Comparison of ENCODE assay signal across 9 cellular contexts in genomic region chr2:113283704-113284284, GRCh38.
DNase-seq lines count a peak whose midpoint lies in the region; ATAC-seq and TF ChIP-seq lines count a peak whose summit lies in the region.
"Had no signal": no experiment of that assay in that cellular context is flagged by ENCODE, and none has a peak within 500 bp of the region (broad histone marks: within the 10 kb centered on the region; RNA-seq: fewer than 3 reads in every experiment).

No MANE protein-coding gene starts in this region.

- in situ Hi-C loops in brain microvascular endothelial cell (cut with HindIII; ENCODE audit: low pct_ligation_motif_present, low sequenced_read_pairs): no loop called here

- H3K4me3 ChIP-seq in brain microvascular endothelial cell (ENCODE audit: low read depth, low read length) (no peak overlapping the region), subcutaneous abdominal adipose tissue (ENCODE audit: low read depth in 1 of 5, low read length in 5 of 5) (no peak overlapping the region)

- H3K27ac ChIP-seq in brain microvascular endothelial cell (peak overlapping the region; percentile 80), subcutaneous abdominal adipose tissue (ENCODE audit: low read depth, low read length) (peak overlapping the region; percentile 35)

- ATAC-seq in HG02678 (IDR thresholded peaks at IDR 0.05; ENCODE audit: unreplicated experiment) (no peak), GM19455 (IDR thresholded peaks at IDR 0.05; ENCODE audit: unreplicated experiment) (no peak), HG02840 (IDR thresholded peaks at IDR 0.05; ENCODE audit: low FRiP score, unreplicated experiment) (no peak)

- H3K9me3 ChIP-seq in subcutaneous abdominal adipose tissue (ENCODE audit: control insufficient read depth in 5 of 5, low read length in 5 of 5): no peaks in the 10 kb centered on the region

- H3K27me3 ChIP-seq in brain microvascular endothelial cell (replicated peaks) (peaks cover 3% of the 10 kb centered on the region), subcutaneous abdominal adipose tissue (ENCODE audit: control insufficient read depth in 5 of 5, insufficient read depth in 4 of 5, low read length in 5 of 5) (peaks cover 0 to 5% (median 3%) of the 10 kb centered on the region in 5 donors)

- H3K9ac ChIP-seq in subcutaneous abdominal adipose tissue (ENCODE audit: low read length in 5 of 5): no peak overlapping the region

- H3K36me3 ChIP-seq in brain microvascular endothelial cell (replicated peaks) (no peaks in the 10 kb centered on the region), subcutaneous abdominal adipose tissue (ENCODE audit: control insufficient read depth in 5 of 5, insufficient read depth in 5 of 5, low read length in 5 of 5) (no peaks in the 10 kb centered on the region)

- DNase-seq in HPDE6-E6E7 (ENCODE audit: extremely low spot score) (peak; percentile 74), brain microvascular endothelial cell (peak; percentile 88), kidney tubule cell (ENCODE audit: low spot score) (peak; percentile 100), SHP77 (lab: John Stamatoyannopoulos, UW) (no peak)
- DNase-seq: activated naive CD8-positive, alpha-beta T cell treated with anti-CD3 and anti-CD28 coated beads for 36 hours had no signal

- peaks cover 6 to 29% (median 25%) of the 10 kb centered on the region in 5 donors for H3K4me1 ChIP-seq in subcutaneous abdominal adipose tissue (ENCODE audit: control insufficient read depth in 5 of 5, insufficient read depth in 5 of 5, low read length in 5 of 5)

- TF ChIP-seq CTCF in brain microvascular endothelial cell (IDR thresholded peaks at IDR 0.05; ENCODE audit: low read depth, low read length, missing control alignments): no peak

Comparison
In these comparisons a context has a peak if more than half of its experiments do, and no peak if none do; other contexts are left out.
1. DNase-seq: peak in HPDE6-E6E7 (single experiment), brain microvascular endothelial cell (single experiment) and kidney tubule cell (single experiment); none in SHP77 (0 of 2).